Comparison of ENCODE assay signal across 1 cellular context in genomic region chr1:181088079-181089016, GRCh38.
TF ChIP-seq lines count a peak whose summit lies in the region.

Gene IER5 (plus strand): TSS chr1:181088700. CDS start chr1:181088903, 203 bp downstream.

TF ChIP-seq in HepG2, 621 proteins besides CTCF, POLR2A, EP300 and RAD21 (continued from another document and continues in another):
- TF ChIP-seq HMGXB3 (CRISPR knock-in tag; IDR thresholded peaks at IDR 0.05; ENCODE audit: borderline replicate concordance) (peak; percentile 74; the same call in 1 of the 2 replicates), ZNF567 (CRISPR knock-in tag; IDR thresholded peaks at IDR 0.05; ENCODE audit: borderline replicate concordance) (0 out of 2 replicates have a peak, but pooled peaks have one; percentile 62), ZNF772 (CRISPR knock-in tag; IDR thresholded peaks at IDR 0.05) (no peak), NR2F6 (IDR thresholded peaks at IDR 0.05) (no peak), NR2F6 (CRISPR knock-in tag; IDR thresholded peaks at IDR 0.05) (peak; percentile 44), ZBTB26 (CRISPR knock-in tag; IDR thresholded peaks at IDR 0.05; ENCODE audit: borderline replicate concordance) (peak; percentile 77; the same call in 1 of the 2 replicates), SIX4 (CRISPR knock-in tag; IDR thresholded peaks at IDR 0.05) (no peak), NFATC3 (CRISPR knock-in tag; IDR thresholded peaks at IDR 0.05) (peak; percentile 43; the same call in 1 of the 2 replicates), GTF2F1 (IDR thresholded peaks at IDR 0.05; ENCODE audit: low read length) (peak; percentile 88; the same call in 1 of the 2 replicates), KAT7 (CRISPR knock-in tag; IDR thresholded peaks at IDR 0.05; ENCODE audit: borderline replicate concordance) (0 out of 2 replicates have a peak, but pooled peaks have one; percentile 23), ZNF280B (CRISPR knock-in tag; IDR thresholded peaks at IDR 0.05; ENCODE audit: borderline replicate concordance) (no peak), ZNF251 (CRISPR knock-in tag; IDR thresholded peaks at IDR 0.05) (no peak), ATF1 (CRISPR knock-in tag; IDR thresholded peaks at IDR 0.05) (no peak), PBX2 (CRISPR knock-in tag; IDR thresholded peaks at IDR 0.05) (no peak), ZNF337 (CRISPR knock-in tag; IDR thresholded peaks at IDR 0.05; ENCODE audit: borderline replicate concordance, low read depth) (peak; percentile 96), ZMYM3 (CRISPR knock-in tag; IDR thresholded peaks at IDR 0.05) (peak; percentile 41; the same call in 1 of the 2 replicates), HMG20B (CRISPR knock-in tag; conservative IDR thresholded peaks at IDR 0.05) (no peak), SNAPC5 (CRISPR knock-in tag; IDR thresholded peaks at IDR 0.05; ENCODE audit: borderline replicate concordance) (0 out of 2 replicates have a peak, but pooled peaks have one; percentile 44), CCAR2 (optimal IDR thresholded peaks at IDR 0.05; ENCODE audit: low read depth, low read length) (no peak), NFAT5 (CRISPR knock-in tag; IDR thresholded peaks at IDR 0.05) (peak; percentile 86; the same call in 1 of the 2 replicates), RBAK (CRISPR knock-in tag; IDR thresholded peaks at IDR 0.05) (no peak), NR3C1 (CRISPR knock-in tag; IDR thresholded peaks at IDR 0.05) (no peak), ZNF660 (CRISPR knock-in tag; IDR thresholded peaks at IDR 0.05; ENCODE audit: borderline replicate concordance, low read depth) (no peak), ZFP36L2 (CRISPR knock-in tag; IDR thresholded peaks at IDR 0.05) (no peak; the same call in 1 of the 2 replicates), ZNF10 (CRISPR knock-in tag; IDR thresholded peaks at IDR 0.05; ENCODE audit: borderline replicate concordance, low read depth) (no peak), ZNF280D (CRISPR knock-in tag; IDR thresholded peaks at IDR 0.05) (peak; percentile 17; the same call in 1 of the 2 replicates), ZNF589 (CRISPR knock-in tag; conservative IDR thresholded peaks at IDR 0.05) (peak; percentile 77; the same call in 1 of the 2 replicates), ZNF790 (CRISPR knock-in tag; IDR thresholded peaks at IDR 0.05; ENCODE audit: borderline replicate concordance) (peak; percentile 61; the same call in 1 of the 2 replicates), IKZF1 (IDR thresholded peaks at IDR 0.05) (no peak), ZBTB3 (CRISPR knock-in tag; IDR thresholded peaks at IDR 0.05; ENCODE audit: borderline replicate concordance, low read depth) (no peak), SOX6 (IDR thresholded peaks at IDR 0.05) (no peak), SOX6 (CRISPR knock-in tag; IDR thresholded peaks at IDR 0.05) (peak; percentile 48; the same call in 1 of the 2 replicates), GATAD1 (CRISPR knock-in tag; IDR thresholded peaks at IDR 0.05) (peak; percentile 36; the same call in 1 of the 2 replicates), ZGPAT (CRISPR knock-in tag; IDR thresholded peaks at IDR 0.05) (peak; percentile 84), NFIB (CRISPR knock-in tag; IDR thresholded peaks at IDR 0.05; ENCODE audit: borderline replicate concordance) (no peak), ZFP91 (CRISPR knock-in tag; IDR thresholded peaks at IDR 0.05; ENCODE audit: borderline replicate concordance) (peak; percentile 100), ZNF75D (CRISPR knock-in tag; IDR thresholded peaks at IDR 0.05; ENCODE audit: borderline replicate concordance) (no peak), CC2D1A (CRISPR knock-in tag; IDR thresholded peaks at IDR 0.05) (no peak), NFE2L2 (IDR thresholded peaks at IDR 0.05; ENCODE audit: low read length) (no peak)
